ENCODE assay signal across 1 cellular context in genomic region chr2:78541451-78542267, GRCh38.
TF ChIP-seq lines count a peak whose summit lies in the region.

No MANE protein-coding gene starts in this region.

TF ChIP-seq in HepG2, 621 proteins besides CTCF, POLR2A, EP300 and RAD21 (continued from another document and continues in another):
- peak; percentile 61 for TF ChIP-seq MIER3 (CRISPR knock-in tag; IDR thresholded peaks at IDR 0.05; ENCODE audit: borderline replicate concordance)
- TF ChIP-seq FLYWCH1 (CRISPR knock-in tag; IDR thresholded peaks at IDR 0.05) = no peak
- no peak for TF ChIP-seq SIX4 (CRISPR knock-in tag; IDR thresholded peaks at IDR 0.05)
- TF ChIP-seq ZMYM2 (CRISPR knock-in tag; IDR thresholded peaks at IDR 0.05) = peak; percentile 80; the same call in 1 of the 2 replicates
- TF ChIP-seq FOXK1 (CRISPR knock-in tag; IDR thresholded peaks at IDR 0.05; ENCODE audit: borderline replicate concordance, low read depth) = peak; percentile 78; the same call in 1 of the 2 replicates
- no peak for TF ChIP-seq RNF2 (conservative IDR thresholded peaks at IDR 0.05; ENCODE audit: low read depth)
- TF ChIP-seq ZNF543 (CRISPR knock-in tag; IDR thresholded peaks at IDR 0.05) = 0 out of 2 replicates have a peak, but pooled peaks have one; percentile 33
- TF ChIP-seq ZNF441 (CRISPR knock-in tag; IDR thresholded peaks at IDR 0.05; ENCODE audit: borderline replicate concordance) = peak; percentile 67; the same call in 1 of the 2 replicates
- TF ChIP-seq NCOR1 (IDR thresholded peaks at IDR 0.05; ENCODE audit: borderline replicate concordance, low read length) = no peak
- TF ChIP-seq ZNF263 (CRISPR knock-in tag; IDR thresholded peaks at IDR 0.05) = 0 out of 2 replicates have a peak, but pooled peaks have one; percentile 15
- TF ChIP-seq FOXM1 (CRISPR knock-in tag; IDR thresholded peaks at IDR 0.05) = no peak
- no peak for TF ChIP-seq MED13 (CRISPR knock-in tag; IDR thresholded peaks at IDR 0.05)
- 0 out of 2 replicates have a peak, but pooled peaks have one; percentile 22 for TF ChIP-seq SP2 (CRISPR knock-in tag; IDR thresholded peaks at IDR 0.05)
- TF ChIP-seq, protein P1, sequence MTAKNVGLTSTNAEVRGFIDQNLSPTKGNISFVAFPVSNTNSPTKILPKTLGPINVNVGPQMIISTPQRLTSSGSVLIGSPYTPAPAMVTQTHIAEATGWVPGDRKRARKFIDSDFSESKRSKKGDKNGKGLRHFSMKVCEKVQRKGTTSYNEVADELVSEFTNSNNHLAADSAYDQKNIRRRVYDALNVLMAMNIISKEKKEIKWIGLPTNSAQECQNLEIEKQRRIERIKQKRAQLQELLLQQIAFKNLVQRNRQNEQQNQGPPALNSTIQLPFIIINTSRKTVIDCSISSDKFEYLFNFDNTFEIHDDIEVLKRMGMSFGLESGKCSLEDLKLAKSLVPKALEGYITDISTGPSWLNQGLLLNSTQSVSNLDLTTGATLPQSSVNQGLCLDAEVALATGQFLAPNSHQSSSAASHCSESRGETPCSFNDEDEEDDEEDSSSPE (CRISPR knock-in tag; IDR thresholded peaks at IDR 0.05) = no peak
- no peak; the same call in 1 of the 2 replicates for TF ChIP-seq ZNF3 (CRISPR knock-in tag; IDR thresholded peaks at IDR 0.05)
- TF ChIP-seq TOPORS (CRISPR knock-in tag; IDR thresholded peaks at IDR 0.05) = peak; percentile 68; the same call in 1 of the 2 replicates
- 0 out of 2 replicates have a peak, but pooled peaks have one; percentile 61 for TF ChIP-seq TERF1 (CRISPR knock-in tag; IDR thresholded peaks at IDR 0.05)
- peak; percentile 78; the same call in 1 of the 2 replicates for TF ChIP-seq ZNF232 (CRISPR knock-in tag; IDR thresholded peaks at IDR 0.05; ENCODE audit: borderline replicate concordance)
- TF ChIP-seq ATF6 (CRISPR knock-in tag; conservative IDR thresholded peaks at IDR 0.05) = no peak
- peak; percentile 68; the same call in 1 of the 2 replicates for TF ChIP-seq TSC22D2 (CRISPR knock-in tag; IDR thresholded peaks at IDR 0.05; ENCODE audit: borderline replicate concordance)
- TF ChIP-seq ZNF296 (CRISPR knock-in tag; conservative IDR thresholded peaks at IDR 0.05) = no peak
- TF ChIP-seq HOXA3 (CRISPR knock-in tag; IDR thresholded peaks at IDR 0.05) = peak; percentile 96
- peak; percentile 88 for TF ChIP-seq SATB2 (CRISPR knock-in tag; IDR thresholded peaks at IDR 0.05)
- no peak for TF ChIP-seq SRF (IDR thresholded peaks at IDR 0.05; ENCODE audit: low read depth, low read length)
- TF ChIP-seq ZKSCAN5 (CRISPR knock-in tag; IDR thresholded peaks at IDR 0.05) = 0 out of 2 replicates have a peak, but pooled peaks have one; percentile 27
- no peak for TF ChIP-seq ZKSCAN1 (IDR thresholded peaks at IDR 0.05; ENCODE audit: low read length)
- TF ChIP-seq TBL1XR1 (IDR thresholded peaks at IDR 0.05; ENCODE audit: borderline replicate concordance, low read length, partially characterized antibody) = peak; percentile 41
- TF ChIP-seq NR1H2 (CRISPR knock-in tag; IDR thresholded peaks at IDR 0.05; ENCODE audit: borderline replicate concordance, low read depth) = no peak
- TF ChIP-seq ZNF558 (CRISPR knock-in tag; IDR thresholded peaks at IDR 0.05; ENCODE audit: borderline replicate concordance) = no peak; the same call in 1 of the 2 replicates
- no peak for TF ChIP-seq CHD2 (IDR thresholded peaks at IDR 0.05; ENCODE audit: low read depth, low read length)
- no peak for TF ChIP-seq CC2D1A (CRISPR knock-in tag; IDR thresholded peaks at IDR 0.05)
- peak; percentile 24; the same call in 1 of the 2 replicates for TF ChIP-seq MIER2 (CRISPR knock-in tag; IDR thresholded peaks at IDR 0.05)
- TF ChIP-seq ZKSCAN8 (CRISPR knock-in tag; IDR thresholded peaks at IDR 0.05; ENCODE audit: borderline replicate concordance) = 0 out of 2 replicates have a peak, but pooled peaks have one; percentile 59
- TF ChIP-seq IKZF4 (CRISPR knock-in tag; IDR thresholded peaks at IDR 0.05; ENCODE audit: borderline replicate concordance, low read depth, not compliant biosample characterization) = peak; percentile 80
- TF ChIP-seq GATAD1 (CRISPR knock-in tag; IDR thresholded peaks at IDR 0.05) = peak; percentile 84
- TF ChIP-seq ISX (CRISPR knock-in tag; conservative IDR thresholded peaks at IDR 0.05) = peak; percentile 26; the same call in 1 of the 2 replicates
- TF ChIP-seq CREB1 (IDR thresholded peaks at IDR 0.05) = 0 out of 2 replicates have a peak, but pooled peaks have one; percentile 12
- no peak; the same call in 1 of the 2 replicates for TF ChIP-seq CREB1 (CRISPR knock-in tag; IDR thresholded peaks at IDR 0.05)
- TF ChIP-seq ZBTB25 (CRISPR knock-in tag; IDR thresholded peaks at IDR 0.05) = peak; percentile 68; the same call in 1 of the 2 replicates
- TF ChIP-seq SALL1 (CRISPR knock-in tag; IDR thresholded peaks at IDR 0.05) = peak; percentile 88
- peak; percentile 71 for TF ChIP-seq PHF21A (CRISPR knock-in tag; IDR thresholded peaks at IDR 0.05)
- TF ChIP-seq ZIK1 (CRISPR knock-in tag; IDR thresholded peaks at IDR 0.05; ENCODE audit: borderline replicate concordance, low read depth) = 0 out of 2 replicates have a peak, but pooled peaks have one; percentile 75
- TF ChIP-seq, protein P2, sequence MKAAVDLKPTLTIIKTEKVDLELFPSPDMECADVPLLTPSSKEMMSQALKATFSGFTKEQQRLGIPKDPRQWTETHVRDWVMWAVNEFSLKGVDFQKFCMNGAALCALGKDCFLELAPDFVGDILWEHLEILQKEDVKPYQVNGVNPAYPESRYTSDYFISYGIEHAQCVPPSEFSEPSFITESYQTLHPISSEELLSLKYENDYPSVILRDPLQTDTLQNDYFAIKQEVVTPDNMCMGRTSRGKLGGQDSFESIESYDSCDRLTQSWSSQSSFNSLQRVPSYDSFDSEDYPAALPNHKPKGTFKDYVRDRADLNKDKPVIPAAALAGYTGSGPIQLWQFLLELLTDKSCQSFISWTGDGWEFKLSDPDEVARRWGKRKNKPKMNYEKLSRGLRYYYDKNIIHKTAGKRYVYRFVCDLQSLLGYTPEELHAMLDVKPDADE (CRISPR knock-in tag; IDR thresholded peaks at IDR 0.05) = no peak
- TF ChIP-seq, protein P3, sequence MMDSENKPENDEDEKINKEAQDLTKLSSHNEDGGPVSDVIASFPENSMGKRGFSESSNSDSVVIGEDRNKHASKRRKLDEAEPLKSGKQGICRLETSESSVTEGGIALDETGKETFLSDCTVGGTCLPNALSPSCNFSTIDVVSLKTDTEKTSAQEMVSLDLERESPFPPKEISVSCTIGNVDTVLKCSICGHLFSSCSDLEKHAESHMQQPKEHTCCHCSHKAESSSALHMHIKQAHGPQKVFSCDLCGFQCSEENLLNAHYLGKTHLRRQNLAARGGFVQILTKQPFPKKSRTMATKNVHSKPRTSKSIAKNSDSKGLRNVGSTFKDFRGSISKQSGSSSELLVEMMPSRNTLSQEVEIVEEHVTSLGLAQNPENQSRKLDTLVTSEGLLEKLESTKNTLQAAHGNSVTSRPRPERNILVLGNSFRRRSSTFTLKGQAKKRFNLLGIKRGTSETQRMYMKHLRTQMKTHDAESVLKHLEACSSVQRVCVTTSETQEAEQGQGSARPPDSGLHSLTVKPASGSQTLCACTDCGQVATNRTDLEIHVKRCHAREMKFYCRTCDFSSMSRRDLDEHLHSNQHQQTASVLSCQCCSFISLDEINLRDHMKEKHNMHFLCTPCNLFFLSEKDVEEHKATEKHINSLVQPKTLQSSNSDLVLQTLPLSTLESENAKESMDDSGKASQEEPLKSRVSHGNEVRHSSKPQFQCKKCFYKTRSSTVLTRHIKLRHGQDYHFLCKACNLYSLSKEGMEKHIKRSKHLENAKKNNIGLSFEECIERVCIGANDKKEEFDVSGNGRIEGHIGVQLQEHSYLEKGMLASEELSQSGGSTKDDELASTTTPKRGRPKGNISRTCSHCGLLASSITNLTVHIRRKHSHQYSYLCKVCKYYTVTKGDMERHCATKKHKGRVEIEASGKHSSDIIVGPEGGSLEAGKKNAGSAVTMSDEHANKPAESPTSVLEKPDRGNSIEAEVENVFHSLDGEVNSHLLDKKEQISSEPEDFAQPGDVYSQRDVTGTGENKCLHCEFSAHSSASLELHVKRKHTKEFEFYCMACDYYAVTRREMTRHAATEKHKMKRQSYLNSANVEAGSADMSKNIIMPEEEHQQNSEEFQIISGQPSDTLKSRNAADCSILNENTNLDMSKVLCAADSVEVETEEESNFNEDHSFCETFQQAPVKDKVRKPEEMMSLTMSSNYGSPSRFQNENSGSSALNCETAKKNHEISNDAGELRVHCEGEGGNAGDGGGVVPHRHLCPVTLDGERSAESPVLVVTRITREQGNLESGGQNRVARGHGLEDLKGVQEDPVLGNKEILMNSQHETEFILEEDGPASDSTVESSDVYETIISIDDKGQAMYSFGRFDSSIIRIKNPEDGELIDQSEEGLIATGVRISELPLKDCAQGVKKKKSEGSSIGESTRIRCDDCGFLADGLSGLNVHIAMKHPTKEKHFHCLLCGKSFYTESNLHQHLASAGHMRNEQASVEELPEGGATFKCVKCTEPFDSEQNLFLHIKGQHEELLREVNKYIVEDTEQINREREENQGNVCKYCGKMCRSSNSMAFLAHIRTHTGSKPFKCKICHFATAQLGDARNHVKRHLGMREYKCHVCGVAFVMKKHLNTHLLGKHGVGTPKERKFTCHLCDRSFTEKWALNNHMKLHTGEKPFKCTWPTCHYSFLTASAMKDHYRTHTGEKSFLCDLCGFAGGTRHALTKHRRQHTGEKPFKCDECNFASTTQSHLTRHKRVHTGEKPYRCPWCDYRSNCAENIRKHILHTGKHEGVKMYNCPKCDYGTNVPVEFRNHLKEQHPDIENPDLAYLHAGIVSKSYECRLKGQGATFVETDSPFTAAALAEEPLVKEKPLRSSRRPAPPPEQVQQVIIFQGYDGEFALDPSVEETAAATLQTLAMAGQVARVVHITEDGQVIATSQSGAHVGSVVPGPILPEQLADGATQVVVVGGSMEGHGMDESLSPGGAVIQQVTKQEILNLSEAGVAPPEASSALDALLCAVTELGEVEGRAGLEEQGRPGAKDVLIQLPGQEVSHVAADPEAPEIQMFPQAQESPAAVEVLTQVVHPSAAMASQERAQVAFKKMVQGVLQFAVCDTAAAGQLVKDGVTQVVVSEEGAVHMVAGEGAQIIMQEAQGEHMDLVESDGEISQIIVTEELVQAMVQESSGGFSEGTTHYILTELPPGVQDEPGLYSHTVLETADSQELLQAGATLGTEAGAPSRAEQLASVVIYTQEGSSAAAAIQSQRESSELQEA (CRISPR knock-in tag; IDR thresholded peaks at IDR 0.05; ENCODE audit: not compliant biosample characterization) = peak; percentile 30
- no peak; the same call in 1 of the 2 replicates for TF ChIP-seq ZNF782 (CRISPR knock-in tag; IDR thresholded peaks at IDR 0.05; ENCODE audit: borderline replicate concordance)
- TF ChIP-seq NFYB (CRISPR knock-in tag; IDR thresholded peaks at IDR 0.05) = no peak
- TF ChIP-seq MED1 (CRISPR knock-in tag; IDR thresholded peaks at IDR 0.05) = peak; percentile 48; the same call in 1 of the 2 replicates
- TF ChIP-seq ZC3H13 (CRISPR knock-in tag; IDR thresholded peaks at IDR 0.05) = no peak
- TF ChIP-seq TBX3 (IDR thresholded peaks at IDR 0.05; ENCODE audit: borderline replicate concordance) = peak; percentile 72; the same call in 1 of the 2 replicates
- TF ChIP-seq ZFP37 (CRISPR knock-in tag; IDR thresholded peaks at IDR 0.05; ENCODE audit: borderline replicate concordance) = 0 out of 2 replicates have a peak, but pooled peaks have one; percentile 81
- TF ChIP-seq ZFP90 (CRISPR knock-in tag; IDR thresholded peaks at IDR 0.05; ENCODE audit: borderline replicate concordance) = peak; percentile 86
- peak; percentile 85; the same call in 1 of the 2 replicates for TF ChIP-seq TARDBP (CRISPR knock-in tag; IDR thresholded peaks at IDR 0.05)
- no peak for TF ChIP-seq ZNF747 (CRISPR knock-in tag; IDR thresholded peaks at IDR 0.05; ENCODE audit: borderline replicate concordance)
- peak; percentile 76; the same call in 1 of the 2 replicates for TF ChIP-seq SAFB2 (CRISPR knock-in tag; IDR thresholded peaks at IDR 0.05; ENCODE audit: borderline replicate concordance, low read depth)
- TF ChIP-seq LCORL (IDR thresholded peaks at IDR 0.05) = no peak
- no peak for TF ChIP-seq LCORL (CRISPR knock-in tag; IDR thresholded peaks at IDR 0.05)
- TF ChIP-seq KAT2B (IDR thresholded peaks at IDR 0.05; ENCODE audit: borderline replicate concordance, low read depth, low read length) = no peak
- no peak for TF ChIP-seq ATF1 (CRISPR knock-in tag; IDR thresholded peaks at IDR 0.05)
